Comparison of ENCODE assay signal across 1 cellular context in genomic region chr12:1605129-1606020, GRCh38.
TF ChIP-seq lines count a peak whose summit lies in the region.

No MANE protein-coding gene starts in this region.

TF ChIP-seq in K562, 482 proteins besides CTCF, POLR2A, EP300 and RAD21 (continued from another document and continues in another):
- TF ChIP-seq, protein P1, sequence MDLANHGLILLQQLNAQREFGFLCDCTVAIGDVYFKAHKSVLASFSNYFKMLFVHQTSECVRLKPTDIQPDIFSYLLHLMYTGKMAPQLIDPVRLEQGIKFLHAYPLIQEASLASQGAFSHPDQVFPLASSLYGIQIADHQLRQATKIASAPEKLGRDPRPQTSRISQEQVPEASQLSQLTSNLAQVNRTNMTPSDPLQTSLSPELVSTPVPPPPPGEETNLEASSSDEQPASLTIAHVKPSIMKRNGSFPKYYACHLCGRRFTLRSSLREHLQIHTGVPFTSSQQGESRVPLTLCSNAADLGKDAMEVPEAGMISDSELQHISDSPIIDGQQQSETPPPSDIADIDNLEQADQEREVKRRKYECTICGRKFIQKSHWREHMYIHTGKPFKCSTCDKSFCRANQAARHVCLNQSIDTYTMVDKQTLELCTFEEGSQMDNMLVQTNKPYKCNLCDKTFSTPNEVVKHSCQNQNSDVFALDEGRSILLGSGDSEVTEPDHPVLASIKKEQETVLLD (IDR thresholded peaks at IDR 0.05), result no peak; the same call in 1 of the 2 replicates
- TF ChIP-seq CHCHD3 (CRISPR knock-in tag; IDR thresholded peaks at IDR 0.05) (no peak), GABPB2 (CRISPR knock-in tag; conservative IDR thresholded peaks at IDR 0.05) (no peak), ZKSCAN1 (IDR thresholded peaks at IDR 0.05; ENCODE audit: low read depth, low read length) (no peak), ATF1 (CRISPR knock-in tag; IDR thresholded peaks at IDR 0.05) (no peak), ATF1 (tag; IDR thresholded peaks at IDR 0.05) (0 out of 2 replicates have a peak, but pooled peaks have one; percentile 26), CHD1 (IDR thresholded peaks at IDR 0.05; ENCODE audit: low read length) (no peak), SRSF7 (optimal IDR thresholded peaks at IDR 0.05; ENCODE audit: low read depth, low read length) (no peak), RAD51 (IDR thresholded peaks at IDR 0.05; ENCODE audit: borderline replicate concordance, low read depth) (no peak), LEF1 (IDR thresholded peaks at IDR 0.05) (no peak), E2F8 (IDR thresholded peaks at IDR 0.05; ENCODE audit: low read depth, partially characterized antibody) (no peak), ZKSCAN3 (CRISPR knock-in tag; IDR thresholded peaks at IDR 0.05) (no peak), CBFA2T3 (IDR thresholded peaks at IDR 0.05) (peak; percentile 24; the same call in 1 of the 2 replicates), NR2C2 (CRISPR knock-in tag; IDR thresholded peaks at IDR 0.05) (no peak), NR2C2 (tag; IDR thresholded peaks at IDR 0.05) (peak; percentile 54), ZNF140 (CRISPR knock-in tag; IDR thresholded peaks at IDR 0.05) (no peak), ZNF436 (CRISPR knock-in tag; IDR thresholded peaks at IDR 0.05) (no peak), CCAR2 (IDR thresholded peaks at IDR 0.05; ENCODE audit: low read depth, low read length) (no peak), SOX6 (IDR thresholded peaks at IDR 0.05) (no peak), ZKSCAN8 (CRISPR knock-in tag; IDR thresholded peaks at IDR 0.05) (no peak), ELF1 (tag; IDR thresholded peaks at IDR 0.05) (no peak), CREB1 (IDR thresholded peaks at IDR 0.05) (no peak), CREB1 (CRISPR knock-in tag; IDR thresholded peaks at IDR 0.05) (no peak), HMG20B (CRISPR knock-in tag; IDR thresholded peaks at IDR 0.05) (no peak), SMAD1 (IDR thresholded peaks at IDR 0.05; ENCODE audit: low read depth, low read length, partially characterized antibody) (no peak), ZNF668 (CRISPR knock-in tag; IDR thresholded peaks at IDR 0.05) (no peak), ELF4 (CRISPR knock-in tag; IDR thresholded peaks at IDR 0.05) (peak; percentile 73; the same call in 1 of the 2 replicates), THRA (IDR thresholded peaks at IDR 0.05) (no peak), ZNF507 (tag; conservative IDR thresholded peaks at IDR 0.05) (no peak), TBP (optimal IDR thresholded peaks at IDR 0.05; ENCODE audit: low read depth, low read length) (no peak), RBBP5 (IDR thresholded peaks at IDR 0.05; ENCODE audit: borderline replicate concordance, insufficient read depth, low read length, poor library complexity, severe bottlenecking) (no peak)
- TF ChIP-seq, protein P2, sequence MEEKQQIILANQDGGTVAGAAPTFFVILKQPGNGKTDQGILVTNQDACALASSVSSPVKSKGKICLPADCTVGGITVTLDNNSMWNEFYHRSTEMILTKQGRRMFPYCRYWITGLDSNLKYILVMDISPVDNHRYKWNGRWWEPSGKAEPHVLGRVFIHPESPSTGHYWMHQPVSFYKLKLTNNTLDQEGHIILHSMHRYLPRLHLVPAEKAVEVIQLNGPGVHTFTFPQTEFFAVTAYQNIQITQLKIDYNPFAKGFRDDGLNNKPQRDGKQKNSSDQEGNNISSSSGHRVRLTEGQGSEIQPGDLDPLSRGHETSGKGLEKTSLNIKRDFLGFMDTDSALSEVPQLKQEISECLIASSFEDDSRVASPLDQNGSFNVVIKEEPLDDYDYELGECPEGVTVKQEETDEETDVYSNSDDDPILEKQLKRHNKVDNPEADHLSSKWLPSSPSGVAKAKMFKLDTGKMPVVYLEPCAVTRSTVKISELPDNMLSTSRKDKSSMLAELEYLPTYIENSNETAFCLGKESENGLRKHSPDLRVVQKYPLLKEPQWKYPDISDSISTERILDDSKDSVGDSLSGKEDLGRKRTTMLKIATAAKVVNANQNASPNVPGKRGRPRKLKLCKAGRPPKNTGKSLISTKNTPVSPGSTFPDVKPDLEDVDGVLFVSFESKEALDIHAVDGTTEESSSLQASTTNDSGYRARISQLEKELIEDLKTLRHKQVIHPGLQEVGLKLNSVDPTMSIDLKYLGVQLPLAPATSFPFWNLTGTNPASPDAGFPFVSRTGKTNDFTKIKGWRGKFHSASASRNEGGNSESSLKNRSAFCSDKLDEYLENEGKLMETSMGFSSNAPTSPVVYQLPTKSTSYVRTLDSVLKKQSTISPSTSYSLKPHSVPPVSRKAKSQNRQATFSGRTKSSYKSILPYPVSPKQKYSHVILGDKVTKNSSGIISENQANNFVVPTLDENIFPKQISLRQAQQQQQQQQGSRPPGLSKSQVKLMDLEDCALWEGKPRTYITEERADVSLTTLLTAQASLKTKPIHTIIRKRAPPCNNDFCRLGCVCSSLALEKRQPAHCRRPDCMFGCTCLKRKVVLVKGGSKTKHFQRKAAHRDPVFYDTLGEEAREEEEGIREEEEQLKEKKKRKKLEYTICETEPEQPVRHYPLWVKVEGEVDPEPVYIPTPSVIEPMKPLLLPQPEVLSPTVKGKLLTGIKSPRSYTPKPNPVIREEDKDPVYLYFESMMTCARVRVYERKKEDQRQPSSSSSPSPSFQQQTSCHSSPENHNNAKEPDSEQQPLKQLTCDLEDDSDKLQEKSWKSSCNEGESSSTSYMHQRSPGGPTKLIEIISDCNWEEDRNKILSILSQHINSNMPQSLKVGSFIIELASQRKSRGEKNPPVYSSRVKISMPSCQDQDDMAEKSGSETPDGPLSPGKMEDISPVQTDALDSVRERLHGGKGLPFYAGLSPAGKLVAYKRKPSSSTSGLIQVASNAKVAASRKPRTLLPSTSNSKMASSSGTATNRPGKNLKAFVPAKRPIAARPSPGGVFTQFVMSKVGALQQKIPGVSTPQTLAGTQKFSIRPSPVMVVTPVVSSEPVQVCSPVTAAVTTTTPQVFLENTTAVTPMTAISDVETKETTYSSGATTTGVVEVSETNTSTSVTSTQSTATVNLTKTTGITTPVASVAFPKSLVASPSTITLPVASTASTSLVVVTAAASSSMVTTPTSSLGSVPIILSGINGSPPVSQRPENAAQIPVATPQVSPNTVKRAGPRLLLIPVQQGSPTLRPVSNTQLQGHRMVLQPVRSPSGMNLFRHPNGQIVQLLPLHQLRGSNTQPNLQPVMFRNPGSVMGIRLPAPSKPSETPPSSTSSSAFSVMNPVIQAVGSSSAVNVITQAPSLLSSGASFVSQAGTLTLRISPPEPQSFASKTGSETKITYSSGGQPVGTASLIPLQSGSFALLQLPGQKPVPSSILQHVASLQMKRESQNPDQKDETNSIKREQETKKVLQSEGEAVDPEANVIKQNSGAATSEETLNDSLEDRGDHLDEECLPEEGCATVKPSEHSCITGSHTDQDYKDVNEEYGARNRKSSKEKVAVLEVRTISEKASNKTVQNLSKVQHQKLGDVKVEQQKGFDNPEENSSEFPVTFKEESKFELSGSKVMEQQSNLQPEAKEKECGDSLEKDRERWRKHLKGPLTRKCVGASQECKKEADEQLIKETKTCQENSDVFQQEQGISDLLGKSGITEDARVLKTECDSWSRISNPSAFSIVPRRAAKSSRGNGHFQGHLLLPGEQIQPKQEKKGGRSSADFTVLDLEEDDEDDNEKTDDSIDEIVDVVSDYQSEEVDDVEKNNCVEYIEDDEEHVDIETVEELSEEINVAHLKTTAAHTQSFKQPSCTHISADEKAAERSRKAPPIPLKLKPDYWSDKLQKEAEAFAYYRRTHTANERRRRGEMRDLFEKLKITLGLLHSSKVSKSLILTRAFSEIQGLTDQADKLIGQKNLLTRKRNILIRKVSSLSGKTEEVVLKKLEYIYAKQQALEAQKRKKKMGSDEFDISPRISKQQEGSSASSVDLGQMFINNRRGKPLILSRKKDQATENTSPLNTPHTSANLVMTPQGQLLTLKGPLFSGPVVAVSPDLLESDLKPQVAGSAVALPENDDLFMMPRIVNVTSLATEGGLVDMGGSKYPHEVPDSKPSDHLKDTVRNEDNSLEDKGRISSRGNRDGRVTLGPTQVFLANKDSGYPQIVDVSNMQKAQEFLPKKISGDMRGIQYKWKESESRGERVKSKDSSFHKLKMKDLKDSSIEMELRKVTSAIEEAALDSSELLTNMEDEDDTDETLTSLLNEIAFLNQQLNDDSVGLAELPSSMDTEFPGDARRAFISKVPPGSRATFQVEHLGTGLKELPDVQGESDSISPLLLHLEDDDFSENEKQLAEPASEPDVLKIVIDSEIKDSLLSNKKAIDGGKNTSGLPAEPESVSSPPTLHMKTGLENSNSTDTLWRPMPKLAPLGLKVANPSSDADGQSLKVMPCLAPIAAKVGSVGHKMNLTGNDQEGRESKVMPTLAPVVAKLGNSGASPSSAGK (IDR thresholded peaks at IDR 0.05), result no peak
- TF ChIP-seq, protein P3, sequence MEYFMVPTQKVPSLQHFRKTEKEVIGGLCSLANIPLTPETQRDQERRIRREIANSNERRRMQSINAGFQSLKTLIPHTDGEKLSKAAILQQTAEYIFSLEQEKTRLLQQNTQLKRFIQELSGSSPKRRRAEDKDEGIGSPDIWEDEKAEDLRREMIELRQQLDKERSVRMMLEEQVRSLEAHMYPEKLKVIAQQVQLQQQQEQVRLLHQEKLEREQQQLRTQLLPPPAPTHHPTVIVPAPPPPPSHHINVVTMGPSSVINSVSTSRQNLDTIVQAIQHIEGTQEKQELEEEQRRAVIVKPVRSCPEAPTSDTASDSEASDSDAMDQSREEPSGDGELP (CRISPR knock-in tag; IDR thresholded peaks at IDR 0.05; ENCODE audit: borderline replicate concordance), result peak; percentile 85
- TF ChIP-seq, protein P4, sequence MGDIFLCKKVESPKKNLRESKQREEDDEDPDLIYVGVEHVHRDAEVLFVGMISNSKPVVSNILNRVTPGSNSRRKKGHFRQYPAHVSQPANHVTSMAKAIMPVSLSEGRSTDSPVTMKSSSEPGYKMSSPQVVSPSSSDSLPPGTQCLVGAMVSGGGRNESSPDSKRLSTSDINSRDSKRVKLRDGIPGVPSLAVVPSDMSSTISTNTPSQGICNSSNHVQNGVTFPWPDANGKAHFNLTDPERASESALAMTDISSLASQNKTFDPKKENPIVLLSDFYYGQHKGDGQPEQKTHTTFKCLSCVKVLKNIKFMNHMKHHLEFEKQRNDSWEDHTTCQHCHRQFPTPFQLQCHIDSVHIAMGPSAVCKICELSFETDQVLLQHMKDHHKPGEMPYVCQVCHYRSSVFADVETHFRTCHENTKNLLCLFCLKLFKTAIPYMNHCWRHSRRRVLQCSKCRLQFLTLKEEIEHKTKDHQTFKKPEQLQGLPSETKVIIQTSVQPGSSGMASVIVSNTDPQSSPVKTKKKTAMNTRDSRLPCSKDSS (IDR thresholded peaks at IDR 0.05; ENCODE audit: low read depth, partially characterized antibody), result peak; percentile 12
- TF ChIP-seq, protein P5, sequence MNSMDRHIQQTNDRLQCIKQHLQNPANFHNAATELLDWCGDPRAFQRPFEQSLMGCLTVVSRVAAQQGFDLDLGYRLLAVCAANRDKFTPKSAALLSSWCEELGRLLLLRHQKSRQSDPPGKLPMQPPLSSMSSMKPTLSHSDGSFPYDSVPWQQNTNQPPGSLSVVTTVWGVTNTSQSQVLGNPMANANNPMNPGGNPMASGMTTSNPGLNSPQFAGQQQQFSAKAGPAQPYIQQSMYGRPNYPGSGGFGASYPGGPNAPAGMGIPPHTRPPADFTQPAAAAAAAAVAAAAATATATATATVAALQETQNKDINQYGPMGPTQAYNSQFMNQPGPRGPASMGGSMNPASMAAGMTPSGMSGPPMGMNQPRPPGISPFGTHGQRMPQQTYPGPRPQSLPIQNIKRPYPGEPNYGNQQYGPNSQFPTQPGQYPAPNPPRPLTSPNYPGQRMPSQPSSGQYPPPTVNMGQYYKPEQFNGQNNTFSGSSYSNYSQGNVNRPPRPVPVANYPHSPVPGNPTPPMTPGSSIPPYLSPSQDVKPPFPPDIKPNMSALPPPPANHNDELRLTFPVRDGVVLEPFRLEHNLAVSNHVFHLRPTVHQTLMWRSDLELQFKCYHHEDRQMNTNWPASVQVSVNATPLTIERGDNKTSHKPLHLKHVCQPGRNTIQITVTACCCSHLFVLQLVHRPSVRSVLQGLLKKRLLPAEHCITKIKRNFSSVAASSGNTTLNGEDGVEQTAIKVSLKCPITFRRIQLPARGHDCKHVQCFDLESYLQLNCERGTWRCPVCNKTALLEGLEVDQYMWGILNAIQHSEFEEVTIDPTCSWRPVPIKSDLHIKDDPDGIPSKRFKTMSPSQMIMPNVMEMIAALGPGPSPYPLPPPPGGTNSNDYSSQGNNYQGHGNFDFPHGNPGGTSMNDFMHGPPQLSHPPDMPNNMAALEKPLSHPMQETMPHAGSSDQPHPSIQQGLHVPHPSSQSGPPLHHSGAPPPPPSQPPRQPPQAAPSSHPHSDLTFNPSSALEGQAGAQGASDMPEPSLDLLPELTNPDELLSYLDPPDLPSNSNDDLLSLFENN (IDR thresholded peaks at IDR 0.05; ENCODE audit: low read depth in 2 of 2, low read length in 2 of 2), result no peak
- TF ChIP-seq, protein P6, sequence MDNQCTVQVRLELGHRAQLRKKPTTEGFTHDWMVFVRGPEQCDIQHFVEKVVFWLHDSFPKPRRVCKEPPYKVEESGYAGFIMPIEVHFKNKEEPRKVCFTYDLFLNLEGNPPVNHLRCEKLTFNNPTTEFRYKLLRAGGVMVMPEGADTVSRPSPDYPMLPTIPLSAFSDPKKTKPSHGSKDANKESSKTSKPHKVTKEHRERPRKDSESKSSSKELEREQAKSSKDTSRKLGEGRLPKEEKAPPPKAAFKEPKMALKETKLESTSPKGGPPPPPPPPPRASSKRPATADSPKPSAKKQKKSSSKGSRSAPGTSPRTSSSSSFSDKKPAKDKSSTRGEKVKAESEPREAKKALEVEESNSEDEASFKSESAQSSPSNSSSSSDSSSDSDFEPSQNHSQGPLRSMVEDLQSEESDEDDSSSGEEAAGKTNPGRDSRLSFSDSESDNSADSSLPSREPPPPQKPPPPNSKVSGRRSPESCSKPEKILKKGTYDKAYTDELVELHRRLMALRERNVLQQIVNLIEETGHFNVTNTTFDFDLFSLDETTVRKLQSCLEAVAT (IDR thresholded peaks at IDR 0.05), result peak; percentile 75 to 79; a peak in 3 of 4 replicates
